In genomic region chr4:159151701-159152100, GRCh38 we compare ENCODE assay signal across 24 cellular contexts. TPM values are rescaled to one million over a fixed set of nuclear protein-coding genes. Genes with fewer than 3 reads are reported as not detected.
A peak's percentile ranks its signal among the peaks of the same experiment; 100 is the strongest.
DNase-seq lines count a peak whose midpoint lies in the region; ATAC-seq, FAIRE-seq and TF ChIP-seq lines count a peak whose summit lies in the region.
"Had no signal": no experiment of that assay in that cellular context is flagged by ENCODE, and none has a peak within 500 bp of the region (broad histone marks: within the 10 kb centered on the region; RNA-seq: fewer than 3 reads in every experiment).

No MANE protein-coding gene starts in this region.

- FAIRE-seq in K562 (lab: Jason Lieb, UNC) = no peak

- H4K20me1 ChIP-seq in Loucy (ENCODE audit: insufficient read depth, low read length, poor library complexity, severe bottlenecking) (peaks cover 14% of the 10 kb centered on the region), K562 (replicated peaks; ENCODE audit: control insufficient read depth, insufficient read depth, low read length) (no peaks in the 10 kb centered on the region)

- H3K4me3 Mint-ChIP-seq in neural crest cell (no peak overlapping the region), natural killer cell (no peak overlapping the region)

- DNase-seq in cardiac muscle cell (ENCODE audit: low read depth in 1 of 2, low spot score in 1 of 2) (no peak), Right ventricle myocardium inferior (ENCODE audit: missing footprints) (no peak), K562 (ENCODE audit: extremely low read depth in 1 of 4, low spot score in 3 of 4) (no peak), neural crest cell (ENCODE audit: low read depth, low spot score) (no peak), natural killer cell (no peak), AML-193 (lab: John Stamatoyannopoulos, UW) (no peak), testis (no peak)
- DNase-seq: DMS153, DND-41, GOT3, HCEC 1CT, KBM-7, NCI-H1092 treated with DMSO at 0.1 percent for 48 hours, NCI-H1436, NCI-H187, NCI-H2081 treated with DMSO at 0.1 percent for 48 hours, NCI-H2171, NCI-H226, NCI-H510A, PC-3, SJCRH30 had no signal

- no peak for TF ChIP-seq POLR2A in K562 (conservative IDR thresholded peaks at IDR 0.05)
- TF ChIP-seq POLR2A in testis (IDR thresholded peaks at IDR 0.05) = no peak

- H3K27me3 Mint-ChIP-seq in neural crest cell (ENCODE audit: low read depth) = no peaks in the 10 kb centered on the region
- H3K27me3 Mint-ChIP-seq in natural killer cell (ENCODE audit: low read depth in 2 of 2) = peaks cover 0 to 2% of the 10 kb centered on the region in 2 donors

- CTCF ChIA-PET in K562 (lab: Yijun Ruan, JAX; ENCODE audit: low intra/inter-chr PET ratio) = no interaction called here

- H3K9me2 ChIP-seq in Loucy (replicated peaks; ENCODE audit: low read depth, low read length) = no peaks in the 10 kb centered on the region

- H3K36me3 Mint-ChIP-seq in neural crest cell (ENCODE audit: low read depth) = no peaks in the 10 kb centered on the region
- H3K36me3 Mint-ChIP-seq in natural killer cell = no peaks in the 10 kb centered on the region

- H3K9me3 Mint-ChIP-seq in neural crest cell (no peaks in the 10 kb centered on the region), natural killer cell (no peaks in the 10 kb centered on the region)

- no peaks in the 10 kb centered on the region for H3K27me3 ChIP-seq in cardiac muscle cell
- no peaks in the 10 kb centered on the region for H3K27me3 ChIP-seq in Loucy (ENCODE audit: insufficient read depth, low read length, poor library complexity, severe bottlenecking)
- H3K27me3 ChIP-seq in K562 (ENCODE audit: control insufficient read depth in 2 of 2, insufficient read depth in 2 of 2, low read length in 2 of 2) = no peaks in the 10 kb centered on the region
- no peaks in the 10 kb centered on the region for H3K27me3 ChIP-seq in testis
- H3K27me3 ChIP-seq: SJCRH30 had no signal

- TF ChIP-seq CTCF in cardiac muscle cell (IDR thresholded peaks at IDR 0.05; ENCODE audit: low read depth, low read length) = no peak
- TF ChIP-seq CTCF in Loucy (conservative IDR thresholded peaks at IDR 0.05; ENCODE audit: low read length) = no peak
- no peak for TF ChIP-seq CTCF in K562 (IDR thresholded peaks at IDR 0.05 in 2 of 3, conservative IDR thresholded peaks at IDR 0.05 in 1 of 3; ENCODE audit: insufficient read depth in 2 of 3, low read depth in 1 of 3, low read length in 3 of 3)
- TF ChIP-seq CTCF in neural crest cell (conservative IDR thresholded peaks at IDR 0.05) = no peak
- TF ChIP-seq CTCF in natural killer cell (IDR thresholded peaks at IDR 0.05) = no peak
- TF ChIP-seq CTCF in testis (IDR thresholded peaks at IDR 0.05) = no peak

- H3K27ac ChIP-seq in cardiac muscle cell = peak overlapping the region; percentile 32
- peak overlapping the region; percentile 93 for H3K27ac ChIP-seq in K562 (ENCODE audit: extremely low read depth, low read depth, low read length)
- H3K27ac ChIP-seq in testis = no peak overlapping the region
- H3K27ac ChIP-seq: 22Rv1, SJCRH30 had no signal

- H3K4me1 Mint-ChIP-seq in neural crest cell (peaks cover 10% of the 10 kb centered on the region), natural killer cell (no peaks in the 10 kb centered on the region)

- H3K9me3 ChIP-seq in cardiac muscle cell (ENCODE audit: low read depth) (no peaks in the 10 kb centered on the region), Loucy (ENCODE audit: insufficient read depth, low read depth, low read length) (no peaks in the 10 kb centered on the region), K562 (replicated peaks; ENCODE audit: control insufficient read depth, insufficient read depth, low read depth, low read length) (no peaks in the 10 kb centered on the region), testis (no peaks in the 10 kb centered on the region)
- H3K9me3 ChIP-seq: SJCRH30 had no signal

- no peak for TF ChIP-seq EP300 in K562 (IDR thresholded peaks at IDR 0.05; ENCODE audit: low read length)

- H3K36me3 ChIP-seq in cardiac muscle cell (no peaks in the 10 kb centered on the region), Loucy (ENCODE audit: insufficient read depth, low read length) (no peaks in the 10 kb centered on the region), K562 (ENCODE audit: control insufficient read depth, insufficient read depth, low read length) (no peaks in the 10 kb centered on the region), testis (ENCODE audit: low read depth, missing control alignments) (no peaks in the 10 kb centered on the region)
- H3K36me3 ChIP-seq: SJCRH30 had no signal

- H3F3A ChIP-seq in Loucy (ENCODE audit: low read depth) = no peaks in the 10 kb centered on the region; the same call in 1 of the 2 replicates

- no peak overlapping the region for H3K9ac ChIP-seq in Loucy (ENCODE audit: low read depth, low read length, poor library complexity, severe bottlenecking)
- H3K9ac ChIP-seq in K562 (ENCODE audit: insufficient read depth in 1 of 2, low read depth in 2 of 2, low read length in 2 of 2) = peak overlapping the region in 1 of 2 experiments; percentile 14; a peak in 1 of 4 replicates

- no peak for ATAC-seq in Right ventricle myocardium inferior
- peak; percentile 24 for ATAC-seq in K562
- ATAC-seq in natural killer cell = no peak
- ATAC-seq: PC-3, SK-N-SH treated with all-trans-retinoic acid at 6 μM for 48 hours had no signal

- intact Hi-C loops in Right ventricle myocardium inferior (cut with DNase I) = no loop called here
- intact Hi-C loops in K562 (cut with micrococcal nuclease) = loop anchor here (2.0 to 5.0 kb wide), 2 partner anchors 47 to 109 kb away; no protein-coding TSS in a partner anchor
- intact Hi-C loops in natural killer cell (cut with micrococcal nuclease) = no loop called here
- intact Hi-C loops in testis (cut with DNase I; ENCODE audit: low total_unique reads) = no loop called here

- peaks cover 97% of the 10 kb centered on the region for H3K79me2 ChIP-seq in Loucy (ENCODE audit: insufficient read depth, low read length)
- H3K79me2 ChIP-seq in K562 (ENCODE audit: control insufficient read depth, insufficient read depth, low read length) = peaks cover 89% of the 10 kb centered on the region

- H3K4me1 ChIP-seq in cardiac muscle cell (ENCODE audit: low read depth) (peaks cover 25% of the 10 kb centered on the region), Loucy (ENCODE audit: insufficient read depth, low read length, poor library complexity, severe bottlenecking) (peaks cover 26% of the 10 kb centered on the region), K562 (replicated peaks in 1 of 2; ENCODE audit: control insufficient read depth in 2 of 2, insufficient read depth in 2 of 2, low read length in 2 of 2) (peaks cover 12 to 55% of the 10 kb centered on the region in 2 experiments; a peak in 4 of 5 replicates), testis (no peaks in the 10 kb centered on the region)
- H3K4me1 ChIP-seq: SJCRH30 had no signal

- POLR2A ChIA-PET in K562 (lab: Yijun Ruan, JAX) = interaction anchor here (0.6 to 3.1 kb wide), 7 partner anchors 8 to 770 kb away, joined by 3 to 12 read pairs (median 5); no protein-coding TSS in a partner anchor

- BruUV-seq in K562 (replicated peaks; lab: Mats Ljungman, UMichigan) = no TSS peak

- H3K4me3 ChIP-seq in cardiac muscle cell = no peak overlapping the region
- no peak overlapping the region for H3K4me3 ChIP-seq in Loucy (ENCODE audit: low read length, poor library complexity, severe bottlenecking)
- H3K4me3 ChIP-seq in K562 = no peak overlapping the region
- no peak overlapping the region for H3K4me3 ChIP-seq in testis
- H3K4me3 ChIP-seq: SJCRH30 had no signal

- TF ChIP-seq RAD21 in K562 (CRISPR knock-in tag; conservative IDR thresholded peaks at IDR 0.05 in 1 of 2, IDR thresholded peaks at IDR 0.05 in 1 of 2) = no peak

- in situ Hi-C loops in K562 (cut with MboI) = no loop called here

- WGBS in K562 (ENCODE audit: insufficient coverage, low coverage, missing lambda C conversion rate) = 0% methylated on average over 1 of the region's 1 CpG
- WGBS in testis, 2 donors = 86 to 100% methylated on average over 1 of the region's 1 CpG

- no peaks in the 10 kb centered on the region for H3K9me1 ChIP-seq in K562 (ENCODE audit: control insufficient read depth, insufficient read depth, low read length)

- H3K4me2 ChIP-seq in Loucy (ENCODE audit: low read depth, low read length, poor library complexity, severe bottlenecking) = peak overlapping the region; percentile 26
- peak overlapping the region; percentile 90 for H3K4me2 ChIP-seq in K562 (ENCODE audit: insufficient read depth, low read length)

- H2AFZ ChIP-seq in Loucy (ENCODE audit: low read length) (no peak overlapping the region), K562 (ENCODE audit: low read depth, low read length) (no peak overlapping the region)

- H3K27ac Mint-ChIP-seq in neural crest cell (ENCODE audit: unreplicated experiment) (peak overlapping the region; percentile 1), natural killer cell (no peak overlapping the region)

TF ChIP-seq in K562, 482 proteins besides CTCF, POLR2A, EP300 and RAD21 (continues in another document):
- 0 out of 2 replicates have a peak, but pooled peaks have one; percentile 29 for TF ChIP-seq EHMT2 (IDR thresholded peaks at IDR 0.05)

RNA-seq across cellular contexts. Expression of gene RAPGEF2, which starts 48.8 kb away (rescaled TPM):
- total RNA-seq in cardiac muscle cell (63.4 and 96.0 TPM in 2 replicates), Right ventricle myocardium inferior (42.8 TPM), K562 (2014; rRNA removed) (21.2 and 21.4 TPM in 2 replicates), K562 (2014; rRNA removed; fragmentation: Illumina TruSeq; extraction: Trizol) (24.1 and 27.3 TPM in 2 replicates), K562 (2015; rRNA removed; fragmentation: Illumina TruSeq; extraction: Trizol) (29.9 and 32.6 TPM in 2 replicates), K562 (2021) (17.1 and 23.1 TPM in 2 replicates), neural crest cell (44.2 and 49.9 TPM in 2 replicates), natural killer cell (10 to 100 TPM; 21.9 to 55.6 (median 27.6) TPM), testis (10 to 100 TPM; 38.9 to 51.4 TPM)
- polyA plus RNA-seq in cardiac muscle cell (13.0 and 17.3 TPM in 2 replicates), K562 (2011; rRNA removed) (28.4 and 31.1 TPM in 2 replicates), K562 (2014; fragmentation: Illumina TruSeq; extraction: Trizol) (22.1 and 26.8 TPM in 2 replicates), K562 (2014; fragmentation: Nextera tagmentation; extraction: Ambion mirVana) (1 to 10 TPM; 3.1 to 3.4 TPM), K562 (2014; rRNA removed) (13.1 and 15.0 TPM in 2 replicates), testis (ENCODE audit: insufficient read depth, low read depth, low replicate concordance) (18.1 TPM)
- 50.9 and 149 TPM in 2 replicates for total RNA-seq in K562 (2011; cell fraction: chromatin; rRNA removed; ENCODE audit: low replicate concordance)
- 21.8 and 31.8 TPM in 2 replicates for total RNA-seq in K562 (2011; cell fraction: nucleolus; rRNA removed)
- total RNA-seq in K562 (2011; cell fraction: nucleoplasm; rRNA removed) = 43.3 and 46.7 TPM in 2 replicates
- 15.8 and 20.2 TPM in 2 replicates for polyA plus RNA-seq in K562 (2011; cell fraction: cytosol; rRNA removed)
- 45.9 and 58.3 TPM in 2 replicates for polyA plus RNA-seq in K562 (2011; cell fraction: nucleus; rRNA removed)
- 16.1 and 24.1 TPM in 2 replicates for polyA plus RNA-seq in K562 (2012)
- polyA minus RNA-seq in K562 (2011; rRNA and poly(A)+ RNA removed) = 127 and 148 TPM in 2 replicates
- 23.8 and 34.2 TPM in 2 replicates for polyA minus RNA-seq in K562 (2011; cell fraction: cytosol; rRNA and poly(A)+ RNA removed)
- 42.3 and 86.1 TPM in 2 replicates for polyA minus RNA-seq in K562 (2011; cell fraction: nucleus; rRNA and poly(A)+ RNA removed)

Comparison
In these comparisons a context has a peak if more than half of its experiments do, and no peak if none do; other contexts are left out.
1. H3K27ac ChIP-seq: peak in cardiac muscle cell (single experiment) and K562 (single experiment); none in testis (0 of 2).